ENCODE assay signal across 13 cellular contexts in genomic region chr4:95093936-95094929, GRCh38.
"Had no signal": no experiment of that assay in that cellular context is flagged by ENCODE, and none has a peak within 500 bp of the region (broad histone marks: within the 10 kb centered on the region; RNA-seq: fewer than 3 reads in every experiment).

No MANE protein-coding gene starts in this region.

- H3K27ac Mint-ChIP-seq: activated naive CD8-positive, alpha-beta T cell; stimulated activated naive CD8-positive, alpha-beta T cell treated with anti-CD3 and anti-CD28 coated beads, Interleukin-15, amount 100 ng/mL, for 72 hours had no signal

- H3K36me3 Mint-ChIP-seq: activated naive CD8-positive, alpha-beta T cell had no signal

- FAIRE-seq: TTC549 had no signal

- H3K9me3 Mint-ChIP-seq: nephron; stimulated activated naive CD8-positive, alpha-beta T cell treated with anti-CD3 and anti-CD28 coated beads, Interleukin-15, amount 100 ng/mL, for 72 hours had no signal

- H3K4me3 Mint-ChIP-seq: activated naive CD8-positive, alpha-beta T cell; nephron; stimulated activated naive CD8-positive, alpha-beta T cell treated with anti-CD3 and anti-CD28 coated beads, Interleukin-15, amount 100 ng/mL, for 72 hours had no signal

- ATAC-seq: stimulated activated naive CD8-positive, alpha-beta T cell treated with anti-CD3 and anti-CD28 coated beads, Interleukin-15, amount 100 ng/mL, for 72 hours had no signal

- H3K27ac ChIP-seq: epithelial cell of prostate had no signal

- H3K27me3 Mint-ChIP-seq: activated naive CD8-positive, alpha-beta T cell had no signal

- DNase-seq: activated CD4-positive, alpha-beta T cell treated with anti-CD3 and anti-CD28 coated beads, Interleukin-2, amount 50 U/mL, for 1 hour; activated CD8-positive, alpha-beta memory T cell treated with anti-CD3 and anti-CD28 coated beads for 24 hours; activated gamma-delta T cell treated with Interleukin-2 at 50 U/mL for 16 hours; cerebellar nuclear complex; effector memory CD4-positive, alpha-beta T cell; foreskin melanocyte; occipital lobe; stimulated activated naive CD8-positive, alpha-beta T cell treated with anti-CD3 and anti-CD28 coated beads, Interleukin-15, amount 100 ng/mL, for 72 hours; T-helper 2 cell had no signal
